In genomic region chr4:76588268-76588667, GRCh38 we compare ENCODE assay signal across 14 cellular contexts.
DNase-seq lines count a peak whose midpoint lies in the region; ATAC-seq and TF ChIP-seq lines count a peak whose summit lies in the region.
"Had no signal": no experiment of that assay in that cellular context is flagged by ENCODE, and none has a peak within 500 bp of the region (broad histone marks: within the 10 kb centered on the region; RNA-seq: fewer than 3 reads in every experiment).

No MANE protein-coding gene starts in this region.

- CTCF ChIA-PET in activated CD8-positive, alpha-beta memory T cell treated with anti-CD3 and anti-CD28 coated beads, Interleukin-2, amount 10 ng/mL, durations not matched to agents 7 days and 5 days (lab: Charles Lee), result no interaction called here

- 55 to 68% (median 59%) methylated on average over 2 of the region's 2 CpGs for WGBS in heart left ventricle, 4 donors
- 5 to 19% methylated on average over 2 of the region's 2 CpGs for WGBS in ectodermal cell, 2 experiments
- WGBS in aorta, 2 donors, result 9 to 16% methylated on average over 2 of the region's 2 CpGs

- H3K27ac ChIP-seq in heart left ventricle (peak overlapping the region in 8 of 12 donors; percentile 2 to 95 (median 52)), ectodermal cell (ENCODE audit: insufficient read depth, low read depth, low read length, poor library complexity, severe bottlenecking) (peak overlapping the region; percentile 68), muscle layer of duodenum (ENCODE audit: low read length) (peak overlapping the region; percentile 80), aorta (ENCODE audit: low read depth in 1 of 2, low read length in 2 of 2) (peak overlapping the region; percentile 80 to 96)
- H3K27ac ChIP-seq: psoas muscle, testis had no signal

- no peak overlapping the region for H3K4me3 Mint-ChIP-seq in activated CD8-positive, alpha-beta memory T cell treated with anti-CD3 and anti-CD28 coated beads, Interleukin-2, amount 10 ng/mL, durations not matched to agents 7 days and 5 days
- H3K4me3 Mint-ChIP-seq: activated T-cell treated with anti-CD3 and anti-CD28 coated beads, Interleukin-2, amount 50 U/mL, for 72 hours; CD4-positive, alpha-beta memory T cell had no signal

- H3K36me3 Mint-ChIP-seq in activated CD8-positive, alpha-beta memory T cell treated with anti-CD3 and anti-CD28 coated beads, Interleukin-2, amount 10 ng/mL, durations not matched to agents 7 days and 5 days, result no peaks in the 10 kb centered on the region
- H3K36me3 Mint-ChIP-seq: CD4-positive, alpha-beta memory T cell had no signal

- H3K9me3 Mint-ChIP-seq in activated CD8-positive, alpha-beta memory T cell treated with anti-CD3 and anti-CD28 coated beads, Interleukin-2, amount 10 ng/mL, durations not matched to agents 7 days and 5 days (ENCODE audit: low read depth), result no peaks in the 10 kb centered on the region
- H3K9me3 Mint-ChIP-seq: activated T-cell treated with anti-CD3 and anti-CD28 coated beads, Interleukin-2, amount 50 U/mL, for 72 hours; CD4-positive, alpha-beta memory T cell had no signal

- H3K27ac Mint-ChIP-seq in activated CD8-positive, alpha-beta memory T cell treated with anti-CD3 and anti-CD28 coated beads, Interleukin-2, amount 10 ng/mL, durations not matched to agents 7 days and 5 days, result no peak overlapping the region
- H3K27ac Mint-ChIP-seq: activated T-cell treated with anti-CD3 and anti-CD28 coated beads, Interleukin-2, amount 50 U/mL, for 72 hours; CD4-positive, alpha-beta memory T cell had no signal

- DNase-seq in heart left ventricle (no peak), Right ventricle myocardium inferior (ENCODE audit: missing footprints) (no peak), aorta (no peak), Kasumi-1 (lab: John Stamatoyannopoulos, UW) (no peak), omental fat pad (ENCODE audit: low spot score) (no peak)
- DNase-seq in activated CD8-positive, alpha-beta memory T cell treated with anti-CD3 and anti-CD28 coated beads, Interleukin-2, amount 10 ng/mL, durations not matched to agents 7 days and 5 days, result no peak
- DNase-seq: activated T-cell treated with anti-CD3 and anti-CD28 coated beads, Interleukin-2, amount 50 U/mL, for 72 hours; CD4-positive, alpha-beta memory T cell; NCI-H2171; psoas muscle; SHP77; testis had no signal

- TF ChIP-seq CTCF in heart left ventricle (IDR thresholded peaks at IDR 0.05) (no peak), omental fat pad (IDR thresholded peaks at IDR 0.05) (no peak)

- H3K27me3 Mint-ChIP-seq in activated CD8-positive, alpha-beta memory T cell treated with anti-CD3 and anti-CD28 coated beads, Interleukin-2, amount 10 ng/mL, durations not matched to agents 7 days and 5 days, result peaks cover 60% of the 10 kb centered on the region

- no peaks in the 10 kb centered on the region for H3K36me3 ChIP-seq in heart left ventricle
- H3K36me3 ChIP-seq in ectodermal cell (ENCODE audit: control insufficient read depth, insufficient read depth, low read length), result no peaks in the 10 kb centered on the region
- no peaks in the 10 kb centered on the region for H3K36me3 ChIP-seq in muscle layer of duodenum (ENCODE audit: control insufficient read depth in 1 of 2, insufficient read depth in 2 of 2, low read length in 2 of 2)
- no peaks in the 10 kb centered on the region for H3K36me3 ChIP-seq in aorta (ENCODE audit: control insufficient read depth in 1 of 2, insufficient read depth in 2 of 2, low read length in 1 of 2)

- H3K4me1 ChIP-seq in heart left ventricle (peaks cover 0 to 50% (median 18%) of the 10 kb centered on the region in 12 donors), ectodermal cell (ENCODE audit: control insufficient read depth, insufficient read depth, low read length) (peaks cover 54% of the 10 kb centered on the region), muscle layer of duodenum (ENCODE audit: control insufficient read depth in 1 of 2, insufficient read depth in 2 of 2, low read length in 2 of 2) (peaks cover 11 to 17% of the 10 kb centered on the region in 2 donors), aorta (ENCODE audit: control insufficient read depth in 1 of 2, insufficient read depth in 2 of 2, low read length in 2 of 2) (peaks cover 5 to 6% of the 10 kb centered on the region in 2 donors)
- H3K4me1 ChIP-seq: psoas muscle, testis had no signal

- peaks cover 0 to 15% (median 0%) of the 10 kb centered on the region in 9 donors for H3K27me3 ChIP-seq in heart left ventricle
- H3K27me3 ChIP-seq in ectodermal cell (ENCODE audit: control insufficient read depth, insufficient read depth, low read length, poor library complexity, severe bottlenecking), result no peaks in the 10 kb centered on the region
- no peaks in the 10 kb centered on the region for H3K27me3 ChIP-seq in muscle layer of duodenum (ENCODE audit: low read depth, low read length)
- no peaks in the 10 kb centered on the region for H3K27me3 ChIP-seq in aorta (ENCODE audit: control insufficient read depth in 1 of 2, insufficient read depth in 2 of 2, low read length in 1 of 2)
- H3K27me3 ChIP-seq: testis had no signal

- H3K4me1 Mint-ChIP-seq in activated CD8-positive, alpha-beta memory T cell treated with anti-CD3 and anti-CD28 coated beads, Interleukin-2, amount 10 ng/mL, durations not matched to agents 7 days and 5 days, result no peaks in the 10 kb centered on the region

- no peak for ATAC-seq in heart left ventricle
- no peak for ATAC-seq in Right ventricle myocardium inferior
- no peak for ATAC-seq in aorta (ENCODE audit: low FRiP score)
- ATAC-seq in omental fat pad (ENCODE audit: low FRiP score), result no peak
- ATAC-seq in activated CD8-positive, alpha-beta memory T cell treated with anti-CD3 and anti-CD28 coated beads, Interleukin-2, amount 10 ng/mL, durations not matched to agents 7 days and 5 days, result no peak
- ATAC-seq: activated T-cell treated with anti-CD3 and anti-CD28 coated beads, Interleukin-2, amount 50 U/mL, for 72 hours; psoas muscle had no signal

- H3K4me3 ChIP-seq in heart left ventricle (no peak overlapping the region), ectodermal cell (ENCODE audit: insufficient read depth, low read depth, low read length) (no peak overlapping the region), muscle layer of duodenum (ENCODE audit: low read depth in 1 of 2, low read length in 2 of 2) (peak overlapping the region in 1 of 2 donors; percentile 64), aorta (ENCODE audit: low read length in 2 of 2) (peak overlapping the region; percentile 3 to 16)
- H3K4me3 ChIP-seq: psoas muscle, testis had no signal

- H3K9me3 ChIP-seq in heart left ventricle (no peaks in the 10 kb centered on the region), ectodermal cell (ENCODE audit: control insufficient read depth, low read length) (no peaks in the 10 kb centered on the region), muscle layer of duodenum (ENCODE audit: control insufficient read depth in 1 of 2, low read length in 2 of 2) (no peaks in the 10 kb centered on the region), aorta (ENCODE audit: control insufficient read depth, low read length) (no peaks in the 10 kb centered on the region)
- H3K9me3 ChIP-seq: psoas muscle, testis had no signal

- TF ChIP-seq POLR2A in heart left ventricle (IDR thresholded peaks at IDR 0.05), result no peak

- intact Hi-C loops in heart left ventricle (cut with DNase I), result loop anchor here in 3 of 10 donors (10.0 kb wide), 1 partner anchor 63 kb away; no protein-coding TSS in a partner anchor
- intact Hi-C loops in Right ventricle myocardium inferior (cut with DNase I), result no loop called here
- intact Hi-C loops in aorta (cut with DNase I), result loop anchor here (5.0 to 10.0 kb wide), 3 partner anchors 61 to 157 kb away; no protein-coding TSS in a partner anchor

Comparison
In these comparisons a context has a peak if more than half of its experiments do, and no peak if none do; other contexts are left out.
1. H3K4me3 ChIP-seq: peak in aorta (2 of 2); none in heart left ventricle (0 of 12) and ectodermal cell (single experiment).
2. Peak in every context shown above with its lines, with median percentiles within 50 percentile points of each other: H3K27ac ChIP-seq.